ENCODE assay signal across 25 cellular contexts in the genomic region with DNA sequence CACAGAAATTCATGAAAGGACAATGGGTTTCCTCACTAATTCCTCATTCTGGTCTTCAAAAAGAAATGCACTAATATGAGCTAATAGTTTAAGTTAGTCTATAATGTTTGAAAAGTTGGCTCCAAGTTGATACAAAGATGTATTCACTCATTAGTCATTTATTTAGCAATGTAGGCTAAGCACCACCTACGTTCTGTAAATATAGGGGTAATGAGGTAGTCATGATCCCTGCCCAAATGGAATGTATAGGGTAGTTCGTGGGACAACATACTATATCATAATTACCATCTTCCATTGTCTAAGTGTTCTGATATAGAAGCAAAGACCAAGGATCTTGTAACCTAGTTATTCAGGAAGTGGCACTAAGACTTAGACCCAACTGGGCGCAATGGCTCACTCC.
"Had no signal": no experiment of that assay in that cellular context is flagged by ENCODE, and none has a peak within 500 bp of the region (broad histone marks: within the 10 kb centered on the region; RNA-seq: fewer than 3 reads in every experiment).

No MANE protein-coding gene starts in this region.

- FAIRE-seq: endometrium, islet of Langerhans, keratinocyte had no signal

- H3K36me3 ChIP-seq: colonic mucosa, esophagus squamous epithelium, gastrocnemius medialis, heart right ventricle, left lung, lower lobe of right lung had no signal

- H3K27ac ChIP-seq: colonic mucosa, esophagus squamous epithelium, gastrocnemius medialis, heart right ventricle, left lung, lower lobe of right lung had no signal

- H3K9me3 ChIP-seq: colonic mucosa, gastrocnemius medialis, lower lobe of right lung, mucosa of descending colon had no signal

- DNase-seq: colonic mucosa; cortex of kidney; effector CD8-positive, alpha-beta T cell; effector memory CD8-positive, alpha-beta T cell; endodermal cell; erythroblast; esophagus squamous epithelium; foreskin fibroblast; foreskin melanocyte; gastrocnemius medialis; glutamatergic neuron; head of caudate nucleus; heart right ventricle; hippocampal formation; left cardiac atrium; left lung; left ventricle myocardium superior; lower lobe of right lung; mesenchymal stem cell; mucosa of descending colon; naive thymus-derived CD4-positive, alpha-beta T cell had no signal

- H3K4me1 ChIP-seq: colonic mucosa, esophagus squamous epithelium, gastrocnemius medialis, heart right ventricle, left lung, lower lobe of right lung had no signal

- H3K4me3 ChIP-seq: colonic mucosa, esophagus squamous epithelium, gastrocnemius medialis, heart right ventricle, left lung, lower lobe of right lung, mucosa of descending colon had no signal

- ATAC-seq: effector memory CD8-positive, alpha-beta T cell; esophagus mucosa; gastrocnemius medialis; heart right ventricle; left cardiac atrium; left lung; left ventricle myocardium superior; lower lobe of right lung; mucosa of descending colon; naive thymus-derived CD4-positive, alpha-beta T cell had no signal

- H3K27me3 ChIP-seq: colonic mucosa, esophagus squamous epithelium, gastrocnemius medialis, heart right ventricle, left lung had no signal
